Comparison of ENCODE assay signal across 19 cellular contexts in genomic region chr7:75948179-75948578, GRCh38.
"Had no signal": no experiment of that assay in that cellular context is flagged by ENCODE, and none has a peak within 500 bp of the region (broad histone marks: within the 10 kb centered on the region; RNA-seq: fewer than 3 reads in every experiment).

No MANE protein-coding gene starts in this region.

- H3K9me3 ChIP-seq: mucosa of descending colon, prostate gland, sigmoid colon, thoracic aorta, vagina had no signal

- ATAC-seq: foreskin keratinocyte; left cardiac atrium; mucosa of descending colon; naive thymus-derived CD8-positive, alpha-beta T cell; stimulated activated naive CD8-positive, alpha-beta T cell treated with anti-CD3 and anti-CD28 coated beads, Interleukin-15, amount 100 ng/mL, for 72 hours had no signal

- H3K27me3 ChIP-seq: foreskin keratinocyte, sigmoid colon, vagina had no signal

- H3K27me3 Mint-ChIP-seq: memory B cell; naive thymus-derived CD8-positive, alpha-beta T cell; stimulated activated naive CD8-positive, alpha-beta T cell treated with anti-CD3 and anti-CD28 coated beads, Interleukin-15, amount 100 ng/mL, for 72 hours had no signal

- H3K4me3 ChIP-seq: coronary artery, mucosa of descending colon, prostate gland, sigmoid colon, thoracic aorta, vagina had no signal

- DNase-seq: activated CD4-positive, alpha-beta T cell treated with anti-CD3 and anti-CD28 coated beads for 1 hour; activated CD4-positive, alpha-beta T cell treated with anti-CD3 and anti-CD28 coated beads, Interleukin-2, amount 50 U/mL, for 48 hours; activated naive CD4-positive, alpha-beta T cell treated with anti-CD3 and anti-CD28 coated beads, Interleukin-2, amount 50 U/mL, for 16 hours; activated T-cell treated with anti-CD3 and anti-CD28 coated beads, Interleukin-2, amount 50 U/mL, for 1 hour; central memory CD4-positive, alpha-beta T cell; effector CD8-positive, alpha-beta T cell; foreskin keratinocyte; left cardiac atrium; mucosa of descending colon; naive thymus-derived CD8-positive, alpha-beta T cell; sigmoid colon; stimulated activated CD4-positive, alpha-beta T cell treated with anti-CD3 and anti-CD28 coated beads, Interleukin-1b, Interleukin-23, amount 100 ng/mL, for 48 hours; stimulated activated naive CD8-positive, alpha-beta T cell treated with anti-CD3 and anti-CD28 coated beads, Interleukin-15, amount 100 ng/mL, for 72 hours; T-helper 9 cell had no signal

- H3K4me3 Mint-ChIP-seq: memory B cell; naive thymus-derived CD8-positive, alpha-beta T cell; stimulated activated naive CD8-positive, alpha-beta T cell treated with anti-CD3 and anti-CD28 coated beads, Interleukin-15, amount 100 ng/mL, for 72 hours had no signal

- H3K36me3 ChIP-seq: prostate gland, vagina had no signal

- H3K9me3 Mint-ChIP-seq: memory B cell; naive thymus-derived CD8-positive, alpha-beta T cell; stimulated activated naive CD8-positive, alpha-beta T cell treated with anti-CD3 and anti-CD28 coated beads, Interleukin-15, amount 100 ng/mL, for 72 hours had no signal

- H3K27ac ChIP-seq: coronary artery, foreskin keratinocyte, prostate gland, sigmoid colon, thoracic aorta, vagina had no signal

- H3K27ac Mint-ChIP-seq: memory B cell had no signal
